Comparison of ENCODE assay signal across 1 cellular context in the genomic region with DNA sequence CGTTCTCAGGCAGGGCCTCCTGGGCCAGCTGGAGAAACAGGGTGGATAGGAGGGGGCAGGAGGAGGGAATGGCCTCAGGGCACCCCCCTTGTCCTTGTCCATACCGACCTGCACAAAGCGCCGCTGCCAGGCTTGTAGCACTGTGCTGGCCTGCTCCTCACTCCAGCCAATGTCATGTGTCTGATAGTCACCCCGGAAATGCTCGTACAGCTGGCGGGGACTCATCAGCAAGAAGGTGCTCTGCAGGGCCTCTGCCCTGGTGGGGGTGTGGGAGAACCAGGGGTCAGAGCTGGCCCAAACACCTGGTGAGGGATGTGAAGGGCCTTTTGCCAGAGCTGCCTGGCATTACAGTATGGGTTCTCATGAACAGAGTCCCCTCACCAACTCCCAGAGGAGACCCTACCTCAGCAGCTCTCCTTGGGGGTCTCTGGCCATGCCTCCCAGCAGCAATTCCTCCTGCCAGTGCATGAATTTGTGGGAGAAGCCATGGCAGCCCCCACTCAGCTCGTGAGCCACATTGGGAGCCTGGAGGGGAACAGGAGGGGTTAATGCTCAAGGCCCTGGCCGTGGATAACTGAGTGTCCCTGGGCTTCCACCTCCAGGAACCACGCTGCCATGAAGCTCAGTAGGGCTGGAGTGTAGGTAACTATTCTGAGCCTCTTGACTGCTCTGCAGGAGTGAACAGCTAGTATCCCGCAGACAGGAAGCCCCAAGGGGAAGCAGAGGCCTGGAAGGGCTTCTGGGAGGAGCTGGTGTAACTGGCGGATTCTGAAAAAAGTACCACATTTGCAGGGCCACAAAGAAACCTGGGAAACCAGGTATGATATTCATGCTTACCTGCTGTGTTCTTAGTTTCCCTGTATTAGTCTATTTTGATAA.
TF ChIP-seq lines count a peak whose summit lies in the region.

No MANE protein-coding gene starts in this region.

TF ChIP-seq in HepG2, 621 proteins besides CTCF, POLR2A, EP300 and RAD21:
- TF ChIP-seq ZBTB1 (CRISPR knock-in tag; IDR thresholded peaks at IDR 0.05; ENCODE audit: borderline replicate concordance) (no peak), ZNF652 (CRISPR knock-in tag; IDR thresholded peaks at IDR 0.05; ENCODE audit: borderline replicate concordance, low read depth) (0 out of 2 replicates have a peak, but pooled peaks have one; percentile 45), MTA3 (CRISPR knock-in tag; IDR thresholded peaks at IDR 0.05) (no peak), ZBTB38 (CRISPR knock-in tag; IDR thresholded peaks at IDR 0.05) (peak; percentile 33; the same call in 1 of the 2 replicates), ZMYM4 (CRISPR knock-in tag; IDR thresholded peaks at IDR 0.05) (no peak), SP1 (IDR thresholded peaks at IDR 0.05) (no peak), SP1 (CRISPR knock-in tag; IDR thresholded peaks at IDR 0.05) (no peak), TFDP1 (CRISPR knock-in tag; IDR thresholded peaks at IDR 0.05; ENCODE audit: borderline replicate concordance) (no peak)
- TF ChIP-seq, protein P1, sequence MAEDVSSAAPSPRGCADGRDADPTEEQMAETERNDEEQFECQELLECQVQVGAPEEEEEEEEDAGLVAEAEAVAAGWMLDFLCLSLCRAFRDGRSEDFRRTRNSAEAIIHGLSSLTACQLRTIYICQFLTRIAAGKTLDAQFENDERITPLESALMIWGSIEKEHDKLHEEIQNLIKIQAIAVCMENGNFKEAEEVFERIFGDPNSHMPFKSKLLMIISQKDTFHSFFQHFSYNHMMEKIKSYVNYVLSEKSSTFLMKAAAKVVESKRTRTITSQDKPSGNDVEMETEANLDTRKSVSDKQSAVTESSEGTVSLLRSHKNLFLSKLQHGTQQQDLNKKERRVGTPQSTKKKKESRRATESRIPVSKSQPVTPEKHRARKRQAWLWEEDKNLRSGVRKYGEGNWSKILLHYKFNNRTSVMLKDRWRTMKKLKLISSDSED (CRISPR knock-in tag; IDR thresholded peaks at IDR 0.05) = no peak
- TF ChIP-seq, protein P2, sequence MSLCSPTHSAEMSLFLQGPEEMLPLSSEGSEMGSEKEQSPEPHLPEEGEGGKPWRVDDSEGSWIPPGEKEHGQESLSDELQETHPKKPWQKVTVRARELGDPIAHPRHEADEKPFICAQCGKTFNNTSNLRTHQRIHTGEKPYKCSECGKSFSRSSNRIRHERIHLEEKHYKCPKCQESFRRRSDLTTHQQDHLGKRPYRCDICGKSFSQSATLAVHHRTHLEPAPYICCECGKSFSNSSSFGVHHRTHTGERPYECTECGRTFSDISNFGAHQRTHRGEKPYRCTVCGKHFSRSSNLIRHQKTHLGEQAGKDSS (CRISPR knock-in tag; IDR thresholded peaks at IDR 0.05; ENCODE audit: borderline replicate concordance, low read depth) = no peak
